31 cellular contexts compared by ENCODE assay signal in genomic region chr4:8617486-8618040, GRCh38. TPM values are rescaled to one million over a fixed set of nuclear protein-coding genes. Genes with fewer than 3 reads are reported as not detected.
"Had no signal": no experiment of that assay in that cellular context is flagged by ENCODE, and none has a peak within 500 bp of the region (broad histone marks: within the 10 kb centered on the region; RNA-seq: fewer than 3 reads in every experiment).

No MANE protein-coding gene starts in this region.

- H3K4me1 ChIP-seq: ascending aorta, body of pancreas, SJSA1 had no signal

- H3K4me3 Mint-ChIP-seq: activated CD8-positive, alpha-beta T cell treated with anti-CD3 and anti-CD28 coated beads, Interleukin-2, amount 10 ng/mL, durations not matched to agents 7 days and 5 days; activated naive CD4-positive, alpha-beta T cell treated with anti-CD3 and anti-CD28 coated beads, Interleukin-2, amount 50 U/mL, for 24 hours; activated T-helper 1 cell treated with anti-CD3 and anti-CD28 coated beads, Interleukin-12 subunit alpha, Interleukin-12 subunit beta, Interleukin-2, Interleukin-4 antibody, amounts not matched to agents 30 ng/mL and 10 ng/mL and 1 ng/mL, durations not matched to agents 14 hours and 24 hours and 36 hours; T-helper 2 cell treated with Interferon-gamma antibody and Interleukin-4, amounts not matched to agents 5 μg/mL and 100 μg/mL, for 36 hours had no signal

- FAIRE-seq: bronchial epithelial cell had no signal

- H3K36me3 ChIP-seq: ascending aorta had no signal

- H3K9me3 Mint-ChIP-seq: activated naive CD4-positive, alpha-beta T cell treated with anti-CD3 and anti-CD28 coated beads, Interleukin-2, amount 50 U/mL, for 24 hours; activated T-helper 1 cell treated with anti-CD3 and anti-CD28 coated beads, Interleukin-12 subunit alpha, Interleukin-12 subunit beta, Interleukin-2, Interleukin-4 antibody, amounts not matched to agents 30 ng/mL and 10 ng/mL and 1 ng/mL, durations not matched to agents 14 hours and 24 hours and 36 hours; T-helper 2 cell treated with Interferon-gamma antibody and Interleukin-4, amounts not matched to agents 5 μg/mL and 100 μg/mL, for 36 hours had no signal

- H3K27ac ChIP-seq: ascending aorta, body of pancreas, SJSA1 had no signal

- H3K4me3 ChIP-seq: ascending aorta, body of pancreas, SJSA1 had no signal

- H3K27me3 ChIP-seq: ascending aorta, body of pancreas, SJSA1 had no signal

- H3K4me1 Mint-ChIP-seq: activated naive CD4-positive, alpha-beta T cell treated with anti-CD3 and anti-CD28 coated beads, Interleukin-2, amount 50 U/mL, for 24 hours had no signal

- H3K9me3 ChIP-seq: ascending aorta, body of pancreas, SJSA1 had no signal

- H3K27ac Mint-ChIP-seq: activated CD8-positive, alpha-beta T cell treated with anti-CD3 and anti-CD28 coated beads, Interleukin-2, amount 10 ng/mL, durations not matched to agents 7 days and 5 days; activated naive CD4-positive, alpha-beta T cell treated with anti-CD3 and anti-CD28 coated beads, Interleukin-2, amount 50 U/mL, for 24 hours; activated T-helper 1 cell treated with anti-CD3 and anti-CD28 coated beads, Interleukin-12 subunit alpha, Interleukin-12 subunit beta, Interleukin-2, Interleukin-4 antibody, amounts not matched to agents 30 ng/mL and 10 ng/mL and 1 ng/mL, durations not matched to agents 14 hours and 24 hours and 36 hours; T-helper 2 cell treated with Interferon-gamma antibody and Interleukin-4, amounts not matched to agents 5 μg/mL and 100 μg/mL, for 36 hours had no signal

- H3K36me3 Mint-ChIP-seq: activated naive CD4-positive, alpha-beta T cell treated with anti-CD3 and anti-CD28 coated beads, Interleukin-2, amount 50 U/mL, for 24 hours had no signal

- DNase-seq: activated CD4-positive, alpha-beta T cell treated with anti-CD3 and anti-CD28 coated beads for 48 hours; activated CD4-positive, alpha-beta T cell treated with anti-CD3 and anti-CD28 coated beads, Interleukin-2, amount 50 U/mL, for 4 hours; activated CD4-positive, CD25-positive, alpha-beta regulatory T cell treated with anti-CD3 and anti-CD28 coated beads, Interleukin-2, amount 50 U/mL, for 72 hours; activated CD8-positive, alpha-beta memory T cell treated with anti-CD3 and anti-CD28 coated beads, Interleukin-2, amount 50 U/mL, for 48 hours; activated CD8-positive, alpha-beta T cell treated with anti-CD3 and anti-CD28 coated beads, Interleukin-2, amount 10 ng/mL, durations not matched to agents 7 days and 5 days; activated effector memory CD4-positive, alpha-beta T cell treated with Interleukin-2 at 50 U/mL for 16 hours; activated naive CD4-positive, alpha-beta T cell; activated T-cell treated with anti-CD3 and anti-CD28 coated beads, Interleukin-2, amount 50 U/mL, for 1 hour; body of pancreas; Kasumi-1; KBM-7; NCI-H1048; NCI-H146; NCI-H187 treated with DMSO at 0.1 percent for 48 hours; NCI-H2171; NCI-H226; NCI-H526 treated with DMSO at 0.1 percent for 48 hours; NCI-H82; SHP77; SW 1271 had no signal

- H3K27me3 Mint-ChIP-seq: activated naive CD4-positive, alpha-beta T cell treated with anti-CD3 and anti-CD28 coated beads, Interleukin-2, amount 50 U/mL, for 24 hours had no signal

- ATAC-seq: activated CD8-positive, alpha-beta T cell treated with anti-CD3 and anti-CD28 coated beads, Interleukin-2, amount 10 ng/mL, durations not matched to agents 7 days and 5 days; body of pancreas; SK-N-SH treated with all-trans-retinoic acid at 6 μM for 48 hours had no signal

RNA-seq across cellular contexts. Expression of gene CPZ, which starts 25.0 kb away (rescaled TPM):
- total RNA-seq: activated T-helper 1 cell treated with anti-CD3 and anti-CD28 coated beads, Interleukin-12 subunit alpha, Interleukin-12 subunit beta, Interleukin-2, Interleukin-4 antibody, amounts not matched to agents 30 ng/mL and 10 ng/mL and 1 ng/mL, durations not matched to agents 14 hours and 24 hours and 36 hours; OCI-LY7; T-helper 1 cell treated with Interleukin-12 subunit alpha and Interleukin-12 subunit beta and Interleukin-4 antibody, amounts not matched to agents 30 ng/mL and 1 ng/mL, for 36 hours had no signal

RNA-seq across cellular contexts. Expression of gene GPR78, which starts 37.4 kb away (rescaled TPM):
- total RNA-seq: activated CD8-positive, alpha-beta T cell treated with anti-CD3 and anti-CD28 coated beads, Interleukin-2, amount 10 ng/mL, durations not matched to agents 7 days and 5 days; activated T-helper 1 cell treated with anti-CD3 and anti-CD28 coated beads, Interleukin-12 subunit alpha, Interleukin-12 subunit beta, Interleukin-2, Interleukin-4 antibody, amounts not matched to agents 30 ng/mL and 10 ng/mL and 1 ng/mL, durations not matched to agents 14 hours and 24 hours and 36 hours; ascending aorta; body of pancreas; NCI-H460; OCI-LY7; RPMI7951; T-helper 1 cell treated with Interleukin-12 subunit alpha and Interleukin-12 subunit beta and Interleukin-4 antibody, amounts not matched to agents 30 ng/mL and 1 ng/mL, for 36 hours had no signal
